Comparison of ENCODE assay signal across 10 cellular contexts in genomic region chr18:12701161-12701560, GRCh38. TPM values are rescaled to one million over a fixed set of nuclear protein-coding genes. Genes with fewer than 3 reads are reported as not detected.
DNase-seq lines count a peak whose midpoint lies in the region; ATAC-seq, FAIRE-seq and TF ChIP-seq lines count a peak whose summit lies in the region.
"Had no signal": no experiment of that assay in that cellular context is flagged by ENCODE, and none has a peak within 500 bp of the region (broad histone marks: within the 10 kb centered on the region; RNA-seq: fewer than 3 reads in every experiment).

No MANE protein-coding gene starts in this region.

- CTCF ChIA-PET in AG04450 (lab: Charles Lee) (interaction anchor here (1.5 to 2.3 kb wide), 2 partner anchors 10 to 309 kb away, joined by 5 to 11 read pairs; no protein-coding TSS in a partner anchor), IMR-90 (lab: Yijun Ruan, JAX) (no interaction called here), K562 (lab: Yijun Ruan, JAX; ENCODE audit: low intra/inter-chr PET ratio) (no interaction called here)

- H3K4me2 ChIP-seq in IMR-90 (ENCODE audit: low read depth, low read length) (peak overlapping the region; percentile 87), K562 (ENCODE audit: insufficient read depth, low read length) (peak overlapping the region; percentile 97)

- H2BK120ac ChIP-seq in IMR-90 (ENCODE audit: low read depth, low read length): no peak overlapping the region

- H3K9me1 ChIP-seq in IMR-90 (ENCODE audit: insufficient read depth, low read length) (no peaks in the 10 kb centered on the region), K562 (ENCODE audit: control insufficient read depth, insufficient read depth, low read length) (no peaks in the 10 kb centered on the region)

- ATAC-seq in IMR-90 (ENCODE audit: low read depth): no peak
- no peak for ATAC-seq in K562
- ATAC-seq in GM18511 (IDR thresholded peaks at IDR 0.05; ENCODE audit: unreplicated experiment): no peak

- TF ChIP-seq RAD21 in IMR-90 (IDR thresholded peaks at IDR 0.05; ENCODE audit: low read length) (no peak), K562 (CRISPR knock-in tag; conservative IDR thresholded peaks at IDR 0.05 in 1 of 2, IDR thresholded peaks at IDR 0.05 in 1 of 2) (no peak)

- H3K27me3 ChIP-seq in AG04450 (ENCODE audit: control insufficient read depth, insufficient read depth, low read length) (no peaks in the 10 kb centered on the region), IMR-90 (ENCODE audit: control insufficient read depth, insufficient read depth, low read length) (no peaks in the 10 kb centered on the region), K562 (ENCODE audit: control insufficient read depth in 2 of 2, insufficient read depth in 2 of 2, low read length in 2 of 2) (no peaks in the 10 kb centered on the region), mucosa of stomach (ENCODE audit: control insufficient read depth, insufficient read depth, low read length) (no peaks in the 10 kb centered on the region)

- peak overlapping the region; percentile 56; the same call in 1 of the 2 replicates for H4K5ac ChIP-seq in IMR-90 (ENCODE audit: low read depth, low read length)

- POLR2A ChIA-PET in AG04450 (lab: Yijun Ruan, JAX) (no interaction called here), IMR-90 (lab: Charles Lee; ENCODE audit: unreplicated experiment) (no interaction called here), K562 (lab: Yijun Ruan, JAX) (interaction anchor here (0.6 to 4.0 kb wide), 8 partner anchors 8 to 387 kb away, joined by 3 to 29 read pairs (median 4); no protein-coding TSS in a partner anchor)

- no CpG with 5 or more reads among the region's 3 CpGs for WGBS in IMR-90 (ENCODE audit: extremely low coverage in 2 of 2, insufficient read length in 1 of 2), 2 experiments
- 8% methylated on average over 3 of the region's 3 CpGs for WGBS in K562 (ENCODE audit: insufficient coverage, low coverage, missing lambda C conversion rate)

- H3K9me3 ChIP-seq in AG04450 (ENCODE audit: control insufficient read depth, insufficient read depth, low read length): no peaks in the 10 kb centered on the region; the same call in 1 of the 2 replicates
- H3K9me3 ChIP-seq in IMR-90 (ENCODE audit: control insufficient read depth, insufficient read depth, low read length): no peaks in the 10 kb centered on the region
- no peaks in the 10 kb centered on the region for H3K9me3 ChIP-seq in K562 (replicated peaks; ENCODE audit: control insufficient read depth, insufficient read depth, low read depth, low read length)
- H3K9me3 ChIP-seq in mucosa of stomach (ENCODE audit: control insufficient read depth, low read length): no peaks in the 10 kb centered on the region

- peak overlapping the region; percentile 16 to 67; a peak in 2 of 4 replicates for H4K8ac ChIP-seq in IMR-90 (ENCODE audit: low read depth in 2 of 2, low read length in 2 of 2)

- H3K14ac ChIP-seq in IMR-90 (replicated peaks; ENCODE audit: low read depth, low read length): peak overlapping the region; percentile 24; the same call in 1 of the 2 replicates

- H2BK15ac ChIP-seq in IMR-90 (ENCODE audit: low read depth, low read length): no peak overlapping the region

- H3K27ac ChIP-seq in AG04450 (ENCODE audit: low read depth, low read length) (no peak overlapping the region), IMR-90 (ENCODE audit: insufficient read depth, low read length) (no peak overlapping the region), K562 (ENCODE audit: extremely low read depth, low read depth, low read length) (peak overlapping the region; percentile 2)

- no peak for FAIRE-seq in K562 (lab: Jason Lieb, UNC)
- FAIRE-seq: endometrium had no signal

- peak overlapping the region; percentile 72 for H3K4ac ChIP-seq in IMR-90 (ENCODE audit: low read depth, low read length)

- no peak overlapping the region for H3K18ac ChIP-seq in IMR-90 (ENCODE audit: low read depth, low read length)

- no peak overlapping the region for H2AK9ac ChIP-seq in IMR-90 (replicated peaks; ENCODE audit: low read depth, low read length, poor library complexity)

- no peak for DNase-seq in AG04450 (ENCODE audit: low read depth, low spot score)
- DNase-seq in IMR-90: peak; percentile 14
- no peak for DNase-seq in K562 (ENCODE audit: extremely low read depth in 1 of 4, low spot score in 3 of 4)
- DNase-seq in NOMO-1 treated with dmso at 0.1 percent for 144 hours (lab: John Stamatoyannopoulos, UW; ENCODE audit: unreplicated experiment): no peak
- no peak for DNase-seq in posterior vena cava (ENCODE audit: low spot score)
- DNase-seq in cerebellum (ENCODE audit: low spot score): no peak
- DNase-seq: GF-D8 had no signal

- H2AK5ac ChIP-seq in IMR-90 (ENCODE audit: low read depth, low read length): no peak overlapping the region

- in situ Hi-C loops in IMR-90 (cut with MboI; ENCODE audit: low sequenced_read_pairs): no loop called here
- in situ Hi-C loops in K562 (cut with MboI): no loop called here

- H3K9ac ChIP-seq in IMR-90 (ENCODE audit: low read depth, low read length): no peak overlapping the region
- peak overlapping the region; percentile 98 to 99; a peak in 2 of 4 replicates for H3K9ac ChIP-seq in K562 (ENCODE audit: insufficient read depth in 1 of 2, low read depth in 2 of 2, low read length in 2 of 2)
- peak overlapping the region; percentile 97 for H3K9ac ChIP-seq in mucosa of stomach (ENCODE audit: low read length)

- TF ChIP-seq CTCF in AG04450 (IDR thresholded peaks at IDR 0.05; ENCODE audit: low read depth, low read length): no peak
- TF ChIP-seq CTCF in IMR-90 (conservative IDR thresholded peaks at IDR 0.05; ENCODE audit: low read depth, low read length): no peak
- no peak for TF ChIP-seq CTCF in K562 (IDR thresholded peaks at IDR 0.05 in 2 of 3, conservative IDR thresholded peaks at IDR 0.05 in 1 of 3; ENCODE audit: insufficient read depth in 2 of 3, low read depth in 1 of 3, low read length in 3 of 3)

- H3K4me1 ChIP-seq in IMR-90 (ENCODE audit: control insufficient read depth, insufficient read depth, low read length) (peaks cover 4% of the 10 kb centered on the region; the same call in 1 of the 2 replicates), K562 (replicated peaks in 1 of 2; ENCODE audit: control insufficient read depth in 2 of 2, insufficient read depth in 2 of 2, low read length in 2 of 2) (peaks cover 14 to 15% of the 10 kb centered on the region in 2 experiments), mucosa of stomach (ENCODE audit: control insufficient read depth, insufficient read depth, low read length) (peaks cover 6% of the 10 kb centered on the region)

- TF ChIP-seq EP300 in K562 (IDR thresholded peaks at IDR 0.05; ENCODE audit: low read length): no peak

- no peak overlapping the region for H2BK20ac ChIP-seq in IMR-90 (ENCODE audit: low read depth, low read length)

- peaks cover 66% of the 10 kb centered on the region for H3K79me2 ChIP-seq in K562 (ENCODE audit: control insufficient read depth, insufficient read depth, low read length)

- H4K91ac ChIP-seq in IMR-90 (ENCODE audit: insufficient read depth, low read depth, low read length): no peak overlapping the region

- dilution Hi-C loops in IMR-90 (cut with HindIII; ENCODE audit: low sequenced_read_pairs, unreplicated experiment): no loop called here

- H2AFZ ChIP-seq in IMR-90 (replicated peaks; ENCODE audit: low read length, poor library complexity) (no peak overlapping the region), K562 (ENCODE audit: low read depth, low read length) (no peak overlapping the region)

- no peak overlapping the region for H3K56ac ChIP-seq in IMR-90 (ENCODE audit: extremely low read depth, insufficient read depth, low read length)

- H3K4me3 ChIP-seq in AG04450 (ENCODE audit: low read depth, low read length): peak overlapping the region; percentile 90
- peak overlapping the region; percentile 89 for H3K4me3 ChIP-seq in IMR-90 (ENCODE audit: insufficient read depth, low read depth, low read length)
- peak overlapping the region; percentile 87 for H3K4me3 ChIP-seq in K562
- H3K4me3 ChIP-seq in mucosa of stomach (ENCODE audit: low read length): no peak overlapping the region

- peaks cover 15 to 30% of the 10 kb centered on the region in 2 experiments for H3K79me1 ChIP-seq in IMR-90 (ENCODE audit: low read depth in 1 of 2, low read length in 2 of 2)

- peak overlapping the region; percentile 8 for H2BK5ac ChIP-seq in IMR-90 (ENCODE audit: low read depth, low read length, poor library complexity, severe bottlenecking)

- intact Hi-C loops in IMR-90 (cut with micrococcal nuclease): no loop called here
- intact Hi-C loops in K562 (cut with micrococcal nuclease): no loop called here
- intact Hi-C loops in posterior vena cava (cut with DNase I): no loop called here

- TSS peak; percentile 27 for BruUV-seq in IMR-90 (replicated peaks; lab: Mats Ljungman, UMichigan)
- BruUV-seq in K562 (replicated peaks; lab: Mats Ljungman, UMichigan): no TSS peak

- H3K23ac ChIP-seq in IMR-90 (ENCODE audit: low read depth, low read length): peak overlapping the region; percentile 88; the same call in 1 of the 2 replicates

- H3K36me3 ChIP-seq in IMR-90 (ENCODE audit: control insufficient read depth, insufficient read depth, low read length) (no peaks in the 10 kb centered on the region), K562 (ENCODE audit: control insufficient read depth, insufficient read depth, low read length) (peaks cover 60% of the 10 kb centered on the region), mucosa of stomach (ENCODE audit: control insufficient read depth, insufficient read depth, low read length) (no peaks in the 10 kb centered on the region)

- no peak for TF ChIP-seq POLR2A in IMR-90 (IDR thresholded peaks at IDR 0.05; ENCODE audit: low read depth, low read length)
- TF ChIP-seq POLR2A in K562 (conservative IDR thresholded peaks at IDR 0.05): no peak

- H4K20me1 ChIP-seq in IMR-90 (ENCODE audit: insufficient read depth, low read length): no peaks in the 10 kb centered on the region
- H4K20me1 ChIP-seq in K562 (replicated peaks; ENCODE audit: control insufficient read depth, insufficient read depth, low read length): peaks cover 2% of the 10 kb centered on the region; the same call in 1 of the 2 replicates

RNA-seq across cellular contexts. Expression of gene CEP76, which starts 1.4 kb away (rescaled TPM):
- polyA plus RNA-seq in AG04450 (2011; rRNA removed) (5.6 and 7.6 TPM in 2 replicates), IMR-90 (2012; rRNA removed) (4.8 and 5.1 TPM in 2 replicates), K562 (2011; rRNA removed) (20.5 and 26.3 TPM in 2 replicates), K562 (2014; fragmentation: Illumina TruSeq; extraction: Trizol) (15.7 and 16.2 TPM in 2 replicates), K562 (2014; fragmentation: Nextera tagmentation; extraction: Ambion mirVana) (1 to 10 TPM; 5.3 to 5.6 TPM), K562 (2014; rRNA removed) (21.5 and 23.3 TPM in 2 replicates)
- polyA minus RNA-seq in AG04450 (2011; rRNA and poly(A)+ RNA removed): 4.0 and 6.3 TPM in 2 replicates
- total RNA-seq in IMR-90 (2012; rRNA removed) (8.1 and 8.3 TPM in 2 replicates), K562 (2014; rRNA removed) (22.1 and 27.3 TPM in 2 replicates), K562 (2014; rRNA removed; fragmentation: Illumina TruSeq; extraction: Trizol) (25.0 and 25.2 TPM in 2 replicates), K562 (2015; rRNA removed; fragmentation: Illumina TruSeq; extraction: Trizol) (16.9 and 21.1 TPM in 2 replicates), K562 (2021) (14.4 and 19.3 TPM in 2 replicates), posterior vena cava (1 to 10 TPM; 2.8 to 4.5 TPM), cerebellum (13.6 TPM)
- polyA plus RNA-seq in IMR-90 (2012; cell fraction: cytosol; rRNA removed): 1.6 and 4.0 TPM in 2 replicates
- 2.7 and 5.1 TPM in 2 replicates for polyA plus RNA-seq in IMR-90 (2012; cell fraction: nucleus; rRNA removed; ENCODE audit: low replicate concordance)
- 25.3 and 46.3 TPM in 2 replicates for total RNA-seq in K562 (2011; cell fraction: chromatin; rRNA removed; ENCODE audit: low replicate concordance)
- 14.8 and 18.3 TPM in 2 replicates for total RNA-seq in K562 (2011; cell fraction: nucleolus; rRNA removed)
- total RNA-seq in K562 (2011; cell fraction: nucleoplasm; rRNA removed): 23.8 and 31.1 TPM in 2 replicates
- 10.6 and 11.9 TPM in 2 replicates for polyA plus RNA-seq in K562 (2011; cell fraction: cytosol; rRNA removed)
- 12.4 and 16.0 TPM in 2 replicates for polyA plus RNA-seq in K562 (2011; cell fraction: nucleus; rRNA removed)
- 9.7 and 11.6 TPM in 2 replicates for polyA plus RNA-seq in K562 (2012)
- polyA minus RNA-seq in K562 (2011; rRNA and poly(A)+ RNA removed): 32.9 and 34.5 TPM in 2 replicates
- polyA minus RNA-seq in K562 (2011; cell fraction: cytosol; rRNA and poly(A)+ RNA removed): 7.8 and 12.5 TPM in 2 replicates
- polyA minus RNA-seq in K562 (2011; cell fraction: nucleus; rRNA and poly(A)+ RNA removed): 9.8 and 14.9 TPM in 2 replicates

RNA-seq across cellular contexts. Expression of gene PSMG2, which starts 1.7 kb away (rescaled TPM):
- polyA plus RNA-seq in AG04450 (2011; rRNA removed) (79.4 and 96.2 TPM in 2 replicates), IMR-90 (2012; rRNA removed) (30.4 and 34.4 TPM in 2 replicates), K562 (2011; rRNA removed) (75.0 and 81.6 TPM in 2 replicates), K562 (2014; fragmentation: Illumina TruSeq; extraction: Trizol) (105 and 120 TPM in 2 replicates), K562 (2014; fragmentation: Nextera tagmentation; extraction: Ambion mirVana) (100 to 1,000 TPM; 194 to 271 TPM), K562 (2014; rRNA removed) (82.8 and 92.7 TPM in 2 replicates)
- 34.9 and 38.3 TPM in 2 replicates for polyA minus RNA-seq in AG04450 (2011; rRNA and poly(A)+ RNA removed)
- total RNA-seq in IMR-90 (2012; rRNA removed) (59.5 and 60.8 TPM in 2 replicates), K562 (2014; rRNA removed) (59.9 and 76.9 TPM in 2 replicates), K562 (2014; rRNA removed; fragmentation: Illumina TruSeq; extraction: Trizol) (116 and 125 TPM in 2 replicates), K562 (2015; rRNA removed; fragmentation: Illumina TruSeq; extraction: Trizol) (101 and 111 TPM in 2 replicates), K562 (2021) (90.2 and 95.6 TPM in 2 replicates), posterior vena cava (10 to 100 TPM; 60.6 to 62.3 TPM), cerebellum (46.3 TPM)
- polyA plus RNA-seq in IMR-90 (2012; cell fraction: cytosol; rRNA removed): 16.0 and 17.5 TPM in 2 replicates
- polyA plus RNA-seq in IMR-90 (2012; cell fraction: nucleus; rRNA removed; ENCODE audit: low replicate concordance): 5.7 and 26.1 TPM in 2 replicates
- 38.5 and 51.7 TPM in 2 replicates for total RNA-seq in K562 (2011; cell fraction: chromatin; rRNA removed; ENCODE audit: low replicate concordance)
- total RNA-seq in K562 (2011; cell fraction: nucleolus; rRNA removed): 24.5 and 24.8 TPM in 2 replicates
- 34.8 and 40.9 TPM in 2 replicates for total RNA-seq in K562 (2011; cell fraction: nucleoplasm; rRNA removed)
- polyA plus RNA-seq in K562 (2011; cell fraction: cytosol; rRNA removed): 35.3 and 54.9 TPM in 2 replicates
- polyA plus RNA-seq in K562 (2011; cell fraction: nucleus; rRNA removed): 27.2 and 40.2 TPM in 2 replicates
- 79.8 and 97.3 TPM in 2 replicates for polyA plus RNA-seq in K562 (2012)
- polyA minus RNA-seq in K562 (2011; rRNA and poly(A)+ RNA removed): 56.3 and 61.4 TPM in 2 replicates
- polyA minus RNA-seq in K562 (2011; cell fraction: cytosol; rRNA and poly(A)+ RNA removed): 38.3 and 45.0 TPM in 2 replicates
- polyA minus RNA-seq in K562 (2011; cell fraction: nucleus; rRNA and poly(A)+ RNA removed): 11.2 and 12.2 TPM in 2 replicates

RNA-seq across cellular contexts. Expression of gene SPIRE1, which starts 43.3 kb away (rescaled TPM):
- 16.3 and 22.2 TPM in 2 replicates for polyA plus RNA-seq in AG04450 (2011; rRNA removed)
- polyA minus RNA-seq in AG04450 (2011; rRNA and poly(A)+ RNA removed): 23.8 and 25.5 TPM in 2 replicates
- 28.3 and 31.4 TPM in 2 replicates for total RNA-seq in IMR-90 (2012; rRNA removed)
- polyA plus RNA-seq in IMR-90 (2012; rRNA removed): 10.9 and 11.6 TPM in 2 replicates
- 3.9 and 8.2 TPM in 2 replicates for polyA plus RNA-seq in IMR-90 (2012; cell fraction: cytosol; rRNA removed)
- 6.4 and 38.7 TPM in 2 replicates for polyA plus RNA-seq in IMR-90 (2012; cell fraction: nucleus; rRNA removed; ENCODE audit: low replicate concordance)
- total RNA-seq in K562 (2011; cell fraction: chromatin; rRNA removed; ENCODE audit: low replicate concordance): 21.5 and 33.5 TPM in 2 replicates
- total RNA-seq in K562 (2011; cell fraction: nucleolus; rRNA removed): 3.8 and 7.4 TPM in 2 replicates
- total RNA-seq in K562 (2011; cell fraction: nucleoplasm; rRNA removed): 10.1 and 15.6 TPM in 2 replicates
- total RNA-seq in K562 (2014; rRNA removed): 10.0 and 12.7 TPM in 2 replicates
- 12.8 and 15.1 TPM in 2 replicates for total RNA-seq in K562 (2014; rRNA removed; fragmentation: Illumina TruSeq; extraction: Trizol)
- total RNA-seq in K562 (2015; rRNA removed; fragmentation: Illumina TruSeq; extraction: Trizol): 11.8 and 13.9 TPM in 2 replicates
- 12.5 and 14.0 TPM in 2 replicates for total RNA-seq in K562 (2021)
- polyA plus RNA-seq in K562 (2011; rRNA removed): 7.7 and 10.2 TPM in 2 replicates
- 4.0 and 5.0 TPM in 2 replicates for polyA plus RNA-seq in K562 (2011; cell fraction: cytosol; rRNA removed)
- 8.5 and 9.5 TPM in 2 replicates for polyA plus RNA-seq in K562 (2011; cell fraction: nucleus; rRNA removed)
- 7.4 and 12.4 TPM in 2 replicates for polyA plus RNA-seq in K562 (2012)
- 12.3 and 13.6 TPM in 2 replicates for polyA plus RNA-seq in K562 (2014; fragmentation: Illumina TruSeq; extraction: Trizol)
- polyA plus RNA-seq in K562 (2014; fragmentation: Nextera tagmentation; extraction: Ambion mirVana): 1 to 10 TPM; 2.9 to 3.3 TPM
- 8.0 and 8.1 TPM in 2 replicates for polyA plus RNA-seq in K562 (2014; rRNA removed)
- 14.2 and 18.9 TPM in 2 replicates for polyA minus RNA-seq in K562 (2011; rRNA and poly(A)+ RNA removed)
- 8.0 and 8.1 TPM in 2 replicates for polyA minus RNA-seq in K562 (2011; cell fraction: cytosol; rRNA and poly(A)+ RNA removed)
- 3.5 and 7.7 TPM in 2 replicates for polyA minus RNA-seq in K562 (2011; cell fraction: nucleus; rRNA and poly(A)+ RNA removed)
- total RNA-seq in posterior vena cava: 10 to 100 TPM; 32.3 to 47.8 TPM
- total RNA-seq in cerebellum: 46.7 TPM
